In the genomic region with DNA sequence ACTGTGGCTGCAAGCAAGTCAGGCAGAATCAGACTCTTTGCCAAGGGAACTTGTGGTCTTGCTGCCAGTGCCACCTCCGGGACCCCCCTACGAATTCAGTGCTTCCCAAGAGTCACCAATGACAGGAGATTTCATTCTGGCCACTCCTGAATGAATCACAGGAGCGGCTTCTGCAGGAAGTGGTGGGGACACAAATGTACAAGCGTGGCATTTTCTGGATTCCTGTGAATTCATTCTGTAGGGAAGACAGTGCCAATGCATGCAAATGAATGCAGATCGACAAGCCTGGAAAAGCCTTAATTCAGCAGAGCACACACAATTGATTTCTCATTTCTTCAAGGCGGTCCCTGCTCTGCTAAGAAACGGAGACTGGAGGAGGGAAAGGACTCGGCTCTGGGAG, we compare ENCODE assay signal across 13 cellular contexts.
DNase-seq lines count a peak whose midpoint lies in the region; TF ChIP-seq lines count a peak whose summit lies in the region.
"Had no signal": no experiment of that assay in that cellular context is flagged by ENCODE, and none has a peak within 500 bp of the region (broad histone marks: within the 10 kb centered on the region; RNA-seq: fewer than 3 reads in every experiment).

No MANE protein-coding gene starts in this region.

- H2AFZ ChIP-seq in neural cell (ENCODE audit: low read depth, low read length) (no peak overlapping the region), trophoblast cell (ENCODE audit: insufficient read depth, low read length, poor library complexity) (no peak overlapping the region)

- no peak overlapping the region for H3K23ac ChIP-seq in trophoblast cell (ENCODE audit: low read length)

- H3K14ac ChIP-seq in trophoblast cell (ENCODE audit: low read length): no peak overlapping the region

- H2BK12ac ChIP-seq in trophoblast cell (ENCODE audit: low read length): no peak overlapping the region

- peak; percentile 84 for DNase-seq in A673 (ENCODE audit: low spot score)
- DNase-seq in SJSA1 (ENCODE audit: low read depth in 1 of 2, low spot score in 2 of 2): peak; percentile 45
- peak; percentile 20 for DNase-seq in epithelial cell of proximal tubule (ENCODE audit: low read depth)
- DNase-seq in GM13977 (ENCODE audit: low spot score): no peak
- no peak for DNase-seq in germinal center (ENCODE audit: low spot score)
- DNase-seq in trophoblast cell: no peak
- DNase-seq in NCI-H1048 (lab: John Stamatoyannopoulos, UW): no peak
- DNase-seq: activated CD4-positive, alpha-beta T cell treated with anti-CD3 and anti-CD28 coated beads for 1 hour; body of pancreas; foreskin melanocyte; NCI-H1417; NCI-H446 treated with DMSO at 0.1 percent for 48 hours had no signal

- peaks cover 38% of the 10 kb centered on the region for H3K4me1 ChIP-seq in A673 (ENCODE audit: insufficient read depth, low read length, poor library complexity, severe bottlenecking)
- peaks cover 15% of the 10 kb centered on the region for H3K4me1 ChIP-seq in SJSA1 (replicated peaks)
- H3K4me1 ChIP-seq in trophoblast cell (ENCODE audit: control insufficient read depth in 1 of 2, insufficient read depth in 2 of 2, low read length in 2 of 2): no peaks in the 10 kb centered on the region

- TF ChIP-seq RAD21 in neural cell (conservative IDR thresholded peaks at IDR 0.05): no peak

- no peak overlapping the region for H3K4ac ChIP-seq in trophoblast cell (ENCODE audit: low read depth, low read length)

- H2BK5ac ChIP-seq in trophoblast cell (ENCODE audit: low read depth, low read length, poor library complexity): no peak overlapping the region

- no peaks in the 10 kb centered on the region for H3K9me2 ChIP-seq in neural cell (ENCODE audit: insufficient read depth, low read length)

- no peaks in the 10 kb centered on the region for H3K79me1 ChIP-seq in trophoblast cell (ENCODE audit: low read length)

- no peak overlapping the region for H3K4me2 ChIP-seq in neural cell (ENCODE audit: low read length)
- H3K4me2 ChIP-seq in trophoblast cell (ENCODE audit: low read length): no peak overlapping the region

- no peak overlapping the region for H4K91ac ChIP-seq in trophoblast cell (ENCODE audit: low read depth, low read length)

- H3K79me2 ChIP-seq in neural cell (replicated peaks; ENCODE audit: insufficient read depth, low read length): no peaks in the 10 kb centered on the region
- H3K79me2 ChIP-seq in trophoblast cell (ENCODE audit: control insufficient read depth, insufficient read depth, low read length, poor library complexity): no peaks in the 10 kb centered on the region

- TF ChIP-seq CTCF in A673 (conservative IDR thresholded peaks at IDR 0.05; ENCODE audit: low read depth, low read length) (no peak), epithelial cell of proximal tubule (conservative IDR thresholded peaks at IDR 0.05; ENCODE audit: low read depth, low read length) (no peak), neural cell (IDR thresholded peaks at IDR 0.05; ENCODE audit: poor library complexity, severe bottlenecking) (no peak), GM13977 (IDR thresholded peaks at IDR 0.05; ENCODE audit: extremely low read depth, insufficient read depth, missing control alignments) (no peak)

- no peak for TF ChIP-seq EP300 in neural cell (conservative IDR thresholded peaks at IDR 0.05; ENCODE audit: poor library complexity, severe bottlenecking)

- H3K9ac ChIP-seq in neural cell (ENCODE audit: low read length) (peak overlapping the region; percentile 44), trophoblast cell (ENCODE audit: low read length) (no peak overlapping the region)

- POLR2A ChIA-PET in A673 (lab: Charles Lee; ENCODE audit: low non-redundant PET): no interaction called here

- H3K36me3 ChIP-seq in A673 (ENCODE audit: insufficient read depth, low read length, poor library complexity, severe bottlenecking): no peaks in the 10 kb centered on the region
- no peaks in the 10 kb centered on the region for H3K36me3 ChIP-seq in SJSA1
- H3K36me3 ChIP-seq in neural cell (ENCODE audit: insufficient read depth, low read length): no peaks in the 10 kb centered on the region
- H3K36me3 ChIP-seq in trophoblast cell (ENCODE audit: control insufficient read depth in 1 of 2, insufficient read depth in 2 of 2, low read length in 2 of 2): no peaks in the 10 kb centered on the region

- H4K20me1 ChIP-seq in neural cell (ENCODE audit: insufficient read depth): no peaks in the 10 kb centered on the region

- no CpG with 5 or more reads among the region's 8 CpGs for WGBS in trophoblast cell (ENCODE audit: extremely low coverage, insufficient coverage, insufficient read length)

- no peak overlapping the region for H3K18ac ChIP-seq in trophoblast cell (ENCODE audit: low read length)

- intact Hi-C loops in A673 (cut with micrococcal nuclease; ENCODE audit: unreplicated experiment): no loop called here

- no peak overlapping the region for H4K8ac ChIP-seq in trophoblast cell (ENCODE audit: low read depth, low read length)

- H3K27ac ChIP-seq in A673 (ENCODE audit: low read depth, low read length, poor library complexity, severe bottlenecking): peak overlapping the region; percentile 72
- no peak overlapping the region for H3K27ac ChIP-seq in SJSA1
- H3K27ac ChIP-seq in neural cell (ENCODE audit: low read length): peak overlapping the region; percentile 75
- no peak overlapping the region for H3K27ac ChIP-seq in trophoblast cell (ENCODE audit: low read depth, low read length)
- H3K27ac ChIP-seq: body of pancreas had no signal

- H3K9me3 ChIP-seq in A673 (ENCODE audit: low read depth, low read length, poor library complexity, severe bottlenecking): no peaks in the 10 kb centered on the region
- H3K9me3 ChIP-seq in SJSA1 (replicated peaks): no peaks in the 10 kb centered on the region
- no peaks in the 10 kb centered on the region for H3K9me3 ChIP-seq in neural cell (ENCODE audit: low read length)
- no peaks in the 10 kb centered on the region for H3K9me3 ChIP-seq in trophoblast cell (ENCODE audit: insufficient read depth, low read depth, low read length)
- H3K9me3 ChIP-seq: body of pancreas had no signal

- H3K4me3 ChIP-seq in A673 (ENCODE audit: low read depth, low read length, poor library complexity, severe bottlenecking) (peak overlapping the region; percentile 1), SJSA1 (no peak overlapping the region), epithelial cell of proximal tubule (ENCODE audit: low read depth, low read length) (no peak overlapping the region), neural cell (ENCODE audit: low read length) (peak overlapping the region; percentile 15), trophoblast cell (ENCODE audit: low read depth, low read length) (no peak overlapping the region)
- H3K4me3 ChIP-seq: body of pancreas had no signal

- CTCF ChIA-PET in A673 (lab: Charles Lee): no interaction called here

- H4K12ac ChIP-seq in trophoblast cell (ENCODE audit: low read depth, low read length): no peak overlapping the region

- no peaks in the 10 kb centered on the region for H3F3A ChIP-seq in neural cell (ENCODE audit: insufficient read depth, low read length, poor library complexity, severe bottlenecking)

- H2AK5ac ChIP-seq in trophoblast cell (ENCODE audit: low read length): no peak overlapping the region

- in situ Hi-C loops in GM13977 (cut with MboI; ENCODE audit: low pct_unique_long_range_greater_than_20kb, low sequenced_read_pairs, unreplicated experiment): no loop called here

- no peak overlapping the region for H2BK120ac ChIP-seq in trophoblast cell (ENCODE audit: insufficient read depth, low read length, poor library complexity)

- BruUV-seq in A673 (replicated peaks; lab: Mats Ljungman, UMichigan): no TSS peak

- H3K27me3 ChIP-seq in A673 (replicated peaks; ENCODE audit: insufficient read depth, low read depth, low read length, poor library complexity) (no peaks in the 10 kb centered on the region), SJSA1 (replicated peaks) (no peaks in the 10 kb centered on the region), neural cell (ENCODE audit: insufficient read depth, low read depth, low read length) (no peaks in the 10 kb centered on the region), trophoblast cell (ENCODE audit: insufficient read depth, low read length) (no peaks in the 10 kb centered on the region)
- H3K27me3 ChIP-seq: body of pancreas had no signal

TF ChIP-seq in neural cell, 6 proteins besides CTCF, POLR2A, EP300 and RAD21:
- TF ChIP-seq SMC3 (conservative IDR thresholded peaks at IDR 0.05; ENCODE audit: poor library complexity) (peak; percentile 20), MXI1 (conservative IDR thresholded peaks at IDR 0.05; ENCODE audit: poor library complexity, severe bottlenecking) (no peak)

Comparison
In these comparisons a context has a peak if more than half of its experiments do, and no peak if none do; other contexts are left out.
1. DNase-seq: peak in A673 (single experiment), SJSA1 (2 of 2) and epithelial cell of proximal tubule (single experiment); none in GM13977 (single experiment), germinal center (single experiment), trophoblast cell (0 of 2) and NCI-H1048 (single experiment).
2. H3K27ac ChIP-seq: peak in A673 (single experiment) and neural cell (single experiment); none in SJSA1 (single experiment) and trophoblast cell (single experiment).
3. H3K4me3 ChIP-seq: peak in A673 (single experiment) and neural cell (single experiment); none in SJSA1 (single experiment), epithelial cell of proximal tubule (single experiment) and trophoblast cell (single experiment).